ENCODE assay signal across 8 cellular contexts in the genomic region with DNA sequence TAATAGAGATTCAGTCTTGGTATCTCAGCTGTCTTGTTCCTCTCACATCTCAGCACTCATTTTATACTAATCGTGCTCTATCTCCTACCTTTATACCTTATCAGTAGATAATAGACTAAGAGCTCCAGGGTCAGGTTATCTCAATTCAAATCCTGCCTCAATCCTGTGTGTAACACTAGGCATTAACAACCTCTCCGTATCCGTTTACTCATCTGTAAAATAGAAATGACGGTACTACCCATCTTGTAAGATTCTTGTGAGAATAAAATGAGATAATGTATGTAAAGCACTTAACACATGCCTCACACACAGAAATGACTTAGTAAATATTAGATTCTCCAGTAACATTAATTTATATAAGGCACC. TPM values are rescaled to one million over a fixed set of nuclear protein-coding genes. Genes with fewer than 3 reads are reported as not detected.
DNase-seq lines count a peak whose midpoint lies in the region; ATAC-seq and TF ChIP-seq lines count a peak whose summit lies in the region.

No MANE protein-coding gene starts in this region.

- in situ Hi-C loops in mammary epithelial cell (cut with MboI; ENCODE audit: low sequenced_read_pairs in 2 of 2) = loop anchor here in 1 of 2 donors (10.0 kb wide), 1 partner anchor 68 kb away; a partner anchor contains a TSS

- POLR2A ChIA-PET in CD8-positive, alpha-beta T cell (lab: Charles Lee) = interaction anchor here (0.7 to 4.2 kb wide), 5 partner anchors 13 to 155 kb away, joined by 3 to 30 read pairs (median 9); a partner anchor contains a TSS
- POLR2A ChIA-PET in naive thymus-derived CD8-positive, alpha-beta T cell (lab: Charles Lee) = interaction anchor here (0.6 to 2.6 kb wide), 8 partner anchors 11 to 685 kb away, joined by 3 to 25 read pairs (median 7); a partner anchor contains a TSS

- peaks cover 42% of the 10 kb centered on the region for H3K79me2 ChIP-seq in mammary epithelial cell (ENCODE audit: insufficient read depth, low read length)

- no peaks in the 10 kb centered on the region for H4K20me1 ChIP-seq in mammary epithelial cell (ENCODE audit: insufficient read depth, low read length)

- no peaks in the 10 kb centered on the region for H3K9me3 ChIP-seq in CD8-positive, alpha-beta T cell (ENCODE audit: low read length)
- no peaks in the 10 kb centered on the region for H3K9me3 ChIP-seq in mammary epithelial cell (replicated peaks; ENCODE audit: insufficient read depth, low read length)

- H3K27ac ChIP-seq in CD8-positive, alpha-beta T cell (ENCODE audit: low read depth, low read length) = peak overlapping the region; percentile 60
- peak overlapping the region; percentile 96 for H3K27ac ChIP-seq in mammary epithelial cell (ENCODE audit: insufficient read depth, low read depth, low read length)

- TF ChIP-seq CTCF in CD8-positive, alpha-beta T cell (IDR thresholded peaks at IDR 0.05) = no peak
- no peak for TF ChIP-seq CTCF in mammary epithelial cell (conservative IDR thresholded peaks at IDR 0.05 in 1 of 2, IDR thresholded peaks at IDR 0.05 in 1 of 2; ENCODE audit: extremely low read depth in 1 of 2, insufficient read depth in 1 of 2, low read depth in 1 of 2, low read length in 2 of 2)

- H3K4me2 ChIP-seq in mammary epithelial cell (ENCODE audit: insufficient read depth, low read depth, low read length) = peak overlapping the region; percentile 96

- H3K4me3 Mint-ChIP-seq in CD8-positive, alpha-beta T cell = peak overlapping the region; percentile 85
- peak overlapping the region; percentile 87 to 97 (median 92) for H3K4me3 Mint-ChIP-seq in naive thymus-derived CD8-positive, alpha-beta T cell

- H3K4me1 ChIP-seq in CD8-positive, alpha-beta T cell (ENCODE audit: insufficient read depth, low read length) = peaks cover 18% of the 10 kb centered on the region
- H3K4me1 ChIP-seq in mammary epithelial cell (ENCODE audit: insufficient read depth, low read length) = peaks cover 7% of the 10 kb centered on the region

- no peak for DNase-seq in CD8-positive, alpha-beta T cell
- DNase-seq in mammary epithelial cell = no peak
- no peak for DNase-seq in naive thymus-derived CD8-positive, alpha-beta T cell
- no peak for DNase-seq in stimulated activated CD4-positive, alpha-beta T cell treated with anti-CD3 and anti-CD28 coated beads, Interleukin-1b, Interleukin-23, amount 100 ng/mL, for 48 hours
- DNase-seq in globus pallidus (ENCODE audit: low spot score) = no peak
- DNase-seq in 8988T = no peak

- BruUV-seq in mammary epithelial cell (replicated peaks; lab: Mats Ljungman, UMichigan) = no TSS peak

- ATAC-seq in CD8-positive, alpha-beta T cell = no peak
- ATAC-seq in HG03280 (IDR thresholded peaks at IDR 0.05; ENCODE audit: unreplicated experiment) = peak; percentile 1
- ATAC-seq in naive thymus-derived CD8-positive, alpha-beta T cell = peak in 1 of 2 donors; percentile 1
- no peak for ATAC-seq in HG03432 (IDR thresholded peaks at IDR 0.05; ENCODE audit: unreplicated experiment)

- H3K36me3 Mint-ChIP-seq in CD8-positive, alpha-beta T cell = peaks cover 10% of the 10 kb centered on the region
- peaks cover 0 to 5% (median 0%) of the 10 kb centered on the region in 3 donors for H3K36me3 Mint-ChIP-seq in naive thymus-derived CD8-positive, alpha-beta T cell

- no peaks in the 10 kb centered on the region for H3K27me3 ChIP-seq in CD8-positive, alpha-beta T cell (ENCODE audit: insufficient read depth, low read length)
- no peaks in the 10 kb centered on the region for H3K27me3 ChIP-seq in mammary epithelial cell (ENCODE audit: insufficient read depth, low read length)

- WGBS in mammary epithelial cell (ENCODE audit: low coverage, missing lambda C conversion rate) = 42% methylated on average over 4 of the region's 4 CpGs

- peak overlapping the region; percentile 92 for H3K4me3 ChIP-seq in CD8-positive, alpha-beta T cell (ENCODE audit: low read depth, low read length)
- H3K4me3 ChIP-seq in mammary epithelial cell (replicated peaks in 1 of 3; ENCODE audit: insufficient read depth in 1 of 3, low read depth in 2 of 3, low read length in 3 of 3) = peak overlapping the region; percentile 50 to 99 (median 79)

- H3K36me3 ChIP-seq in CD8-positive, alpha-beta T cell (ENCODE audit: insufficient read depth, low read length) = no peaks in the 10 kb centered on the region
- H3K36me3 ChIP-seq in mammary epithelial cell (ENCODE audit: insufficient read depth, low read length) = no peaks in the 10 kb centered on the region

- H3K27ac Mint-ChIP-seq in CD8-positive, alpha-beta T cell = peak overlapping the region; percentile 96
- H3K27ac Mint-ChIP-seq in naive thymus-derived CD8-positive, alpha-beta T cell = peak overlapping the region; percentile 78 to 97 (median 96)

- H3K4me1 Mint-ChIP-seq in CD8-positive, alpha-beta T cell (ENCODE audit: low read depth) = peaks cover 28% of the 10 kb centered on the region
- peaks cover 14 to 31% (median 27%) of the 10 kb centered on the region in 4 donors for H3K4me1 Mint-ChIP-seq in naive thymus-derived CD8-positive, alpha-beta T cell

- intact Hi-C loops in CD8-positive, alpha-beta T cell (cut with DNase I, micrococcal nuclease) = loop anchor here (1.0 to 10.0 kb wide), 7 partner anchors 13 to 398 kb away; a partner anchor contains a TSS
- intact Hi-C loops in mammary epithelial cell (cut with micrococcal nuclease) = loop anchor here (2.0 kb wide), 2 partner anchors 34 to 122 kb away; no protein-coding TSS in a partner anchor

- CTCF ChIA-PET in CD8-positive, alpha-beta T cell (lab: Charles Lee) = interaction anchor here (0.6 to 5.8 kb wide), 20 partner anchors 13 to 150 kb away, joined by 3 to 66 read pairs (median 4); a partner anchor contains a TSS
- CTCF ChIA-PET in mammary epithelial cell (lab: Charles Lee; ENCODE audit: low non-redundant PET) = interaction anchor here (0.7 to 0.9 kb wide), 2 partner anchors 13 to 14 kb away, joined by 3 to 5 read pairs; a partner anchor contains a TSS

- dilution Hi-C loops in mammary epithelial cell (cut with HindIII; ENCODE audit: low sequenced_read_pairs) = loop anchor here (5.0 kb wide), 1 partner anchor 40 kb away; no protein-coding TSS in a partner anchor

- peak overlapping the region; percentile 88 for H3K9ac ChIP-seq in mammary epithelial cell (ENCODE audit: insufficient read depth, low read length)

- H3K9me3 Mint-ChIP-seq in CD8-positive, alpha-beta T cell = no peaks in the 10 kb centered on the region
- no peaks in the 10 kb centered on the region for H3K9me3 Mint-ChIP-seq in naive thymus-derived CD8-positive, alpha-beta T cell

- peak overlapping the region; percentile 89 for H2AFZ ChIP-seq in mammary epithelial cell (ENCODE audit: low read depth, low read length)

- no peaks in the 10 kb centered on the region for H3K27me3 Mint-ChIP-seq in CD8-positive, alpha-beta T cell (ENCODE audit: low read depth)
- no peaks in the 10 kb centered on the region for H3K27me3 Mint-ChIP-seq in naive thymus-derived CD8-positive, alpha-beta T cell

RNA-seq across cellular contexts. Expression of a gene that starts 0.6 kb away (rescaled TPM):
- 10 to 100 TPM in 1 of 2 experiments, 1 to 10 TPM in 1; 9.0 to 10.1 TPM for total RNA-seq in CD8-positive, alpha-beta T cell
- total RNA-seq in mammary epithelial cell = 10 to 100 TPM; 43.7 to 48.6 TPM
- polyA plus RNA-seq in mammary epithelial cell = 38.3 TPM
- polyA minus RNA-seq in mammary epithelial cell = 38.1 TPM
- total RNA-seq in naive thymus-derived CD8-positive, alpha-beta T cell = 10 to 100 TPM; 16.0 to 16.6 TPM
- polyA plus RNA-seq in naive thymus-derived CD8-positive, alpha-beta T cell = 10 to 100 TPM; 14.2 to 17.6 (median 14.4) TPM

RNA-seq across cellular contexts. Expression of a gene that starts 13.0 kb away (rescaled TPM):
- under 1 TPM; 0.50 to 0.71 TPM for total RNA-seq in CD8-positive, alpha-beta T cell
- 1 to 10 TPM; 1.3 to 2.8 TPM for total RNA-seq in mammary epithelial cell
- 1.6 TPM for polyA plus RNA-seq in mammary epithelial cell
- not detected for polyA minus RNA-seq in mammary epithelial cell
- total RNA-seq in naive thymus-derived CD8-positive, alpha-beta T cell = 1 to 10 TPM; 2.2 to 3.4 TPM
- 1 to 10 TPM; 1.0 to 1.7 (median 1.3) TPM for polyA plus RNA-seq in naive thymus-derived CD8-positive, alpha-beta T cell
